In the genomic region with DNA sequence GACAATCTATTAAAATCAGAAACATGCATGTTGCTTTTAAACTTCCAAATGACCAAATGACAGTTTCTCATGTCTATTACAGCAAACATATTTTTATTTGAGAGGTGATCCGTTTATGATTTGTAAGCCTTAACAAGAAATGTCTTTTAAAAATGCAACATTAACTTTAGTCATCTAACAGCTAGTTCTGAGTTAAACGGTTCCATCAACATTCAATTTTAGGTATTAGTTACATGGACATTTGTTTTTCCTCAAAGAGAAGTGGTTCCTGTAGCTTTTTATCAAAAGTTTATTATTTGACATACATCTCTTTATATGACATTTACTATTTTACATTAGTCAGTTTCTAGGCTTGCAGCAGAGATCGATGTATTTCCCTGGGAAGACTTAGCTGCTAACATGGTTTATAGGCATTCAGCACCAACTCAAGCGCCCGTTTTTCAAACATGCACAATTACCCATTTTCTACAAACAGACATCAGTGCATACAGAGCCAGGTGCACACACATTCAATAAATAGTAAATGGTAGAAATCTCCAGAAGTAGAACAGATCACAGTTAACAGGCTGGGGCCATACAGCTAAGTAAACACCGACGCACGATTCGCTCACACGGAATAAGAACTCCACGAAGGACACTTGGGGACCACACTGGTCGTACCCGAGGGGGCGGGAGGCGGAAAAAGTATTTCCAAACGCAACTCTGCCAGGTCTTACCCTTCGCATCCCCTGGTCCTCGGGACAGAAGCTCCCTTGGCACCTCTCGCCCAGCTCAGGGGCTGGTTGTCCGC, we compare ENCODE assay signal across 9 cellular contexts. TPM values are rescaled to one million over a fixed set of nuclear protein-coding genes. Genes with fewer than 3 reads are reported as not detected.
A peak's percentile ranks its signal among the peaks of the same experiment; 100 is the strongest.
DNase-seq lines count a peak whose midpoint lies in the region; TF ChIP-seq lines count a peak whose summit lies in the region.
"Had no signal": no experiment of that assay in that cellular context is flagged by ENCODE, and none has a peak within 500 bp of the region (broad histone marks: within the 10 kb centered on the region; RNA-seq: fewer than 3 reads in every experiment).

No MANE protein-coding gene starts in this region.

- H3K27ac ChIP-seq in colonic mucosa, result no peak overlapping the region
- H3K27ac ChIP-seq in adrenal gland, result peak overlapping the region in 2 of 5 donors; percentile 29 to 32

- peaks cover 76% of the 10 kb centered on the region for H3K27me3 Mint-ChIP-seq in neural crest cell (ENCODE audit: low read depth)

- TF ChIP-seq POLR2A in adrenal gland (IDR thresholded peaks at IDR 0.05), result no peak

- H3K9me3 Mint-ChIP-seq in neural crest cell, result no peaks in the 10 kb centered on the region

- no peaks in the 10 kb centered on the region for H3K9me3 ChIP-seq in colonic mucosa
- no peaks in the 10 kb centered on the region for H3K9me3 ChIP-seq in adrenal gland (replicated peaks in 1 of 3)

- H3K4me1 ChIP-seq in colonic mucosa (peaks cover 3% of the 10 kb centered on the region), adrenal gland (replicated peaks in 1 of 2) (peaks cover 8 to 24% of the 10 kb centered on the region in 2 donors)

- peak overlapping the region; percentile 52 for H3K4me3 ChIP-seq in colonic mucosa
- H3K4me3 ChIP-seq in adrenal gland, result peak overlapping the region in 2 of 4 donors; percentile 36 to 70

- intact Hi-C loops in colonic mucosa (cut with DNase I), result loop anchor here (5.0 kb wide), 1 partner anchor 233 kb away; no protein-coding TSS in a partner anchor
- intact Hi-C loops in adrenal gland (cut with DNase I), result no loop called here

- H3K36me3 Mint-ChIP-seq in neural crest cell (ENCODE audit: low read depth), result no peaks in the 10 kb centered on the region

- peak overlapping the region; percentile 95 for H3K4me3 Mint-ChIP-seq in neural crest cell

- TF ChIP-seq CTCF in colonic mucosa (IDR thresholded peaks at IDR 0.05) (no peak), neural crest cell (conservative IDR thresholded peaks at IDR 0.05) (no peak), adrenal gland (IDR thresholded peaks at IDR 0.05) (no peak)

- H3K9ac ChIP-seq in colonic mucosa (ENCODE audit: low read depth in 2 of 2, low read length in 2 of 2), result peak overlapping the region; percentile 53 to 56

- peak overlapping the region; percentile 20 for H3K27ac Mint-ChIP-seq in neural crest cell (ENCODE audit: unreplicated experiment)

- peak in 2 of 3 experiments; percentile 21 to 77 for DNase-seq in NCI-H1417 (lab: John Stamatoyannopoulos, UW)
- DNase-seq in NCI-H1417 treated with DMSO at 0.1 percent for 48 hours (lab: John Stamatoyannopoulos, UW), result no peak
- peak; percentile 0 for DNase-seq in M059J (ENCODE audit: low read depth)
- DNase-seq in colonic mucosa, result no peak
- DNase-seq in neural crest cell (ENCODE audit: low read depth, low spot score), result no peak
- DNase-seq in HK-2 (ENCODE audit: unreplicated experiment), result no peak
- DNase-seq in NCI-H187 treated with DMSO at 0.1 percent for 48 hours (lab: John Stamatoyannopoulos, UW), result no peak
- DNase-seq in adrenal gland, result no peak

- H3K27me3 ChIP-seq in colonic mucosa, result peaks cover 25% of the 10 kb centered on the region
- peaks cover 23% of the 10 kb centered on the region for H3K27me3 ChIP-seq in adrenal gland

- H3K4me1 Mint-ChIP-seq in neural crest cell, result peaks cover 14% of the 10 kb centered on the region

- H3K36me3 ChIP-seq in colonic mucosa (no peaks in the 10 kb centered on the region), adrenal gland (replicated peaks in 1 of 2) (no peaks in the 10 kb centered on the region)

- WGBS in adrenal gland, 4 donors, result 6 to 8% (median 6%) methylated on average over 15 to 20 of the region's 20 CpGs

RNA-seq across cellular contexts. Expression of gene CNR1, which starts 0.9 kb away (rescaled TPM):
- 0.64 and 1.7 TPM in 2 replicates for total RNA-seq in M059J (2014; rRNA removed; shearing (Covaris generic))
- total RNA-seq in colonic mucosa, result 1 to 10 TPM in 1 of 2 donors, under 1 TPM in 1; 0.82 to 2.9 TPM
- total RNA-seq in neural crest cell, result 8.4 and 9.9 TPM in 2 replicates
- 10 to 100 TPM in 4 of 8 donors, 1 to 10 TPM in 4; 2.6 to 38.3 (median 13.0) TPM for total RNA-seq in adrenal gland
- 10 to 100 TPM in 1 of 3 donors, 1 to 10 TPM in 2; 4.2 to 11.3 (median 4.8) TPM for polyA plus RNA-seq in adrenal gland
- total RNA-seq: activated CD8-positive, alpha-beta memory T cell treated with anti-CD3 and anti-CD28 coated beads for 36 hours had no signal

Comparison
In these comparisons a context has a peak if more than half of its experiments do, and no peak if none do; other contexts are left out.
1. DNase-seq: peak in NCI-H1417 (2 of 3) and M059J (single experiment); none in NCI-H1417 treated with DMSO at 0.1 percent for 48 hours (single experiment), colonic mucosa (single experiment), neural crest cell (single experiment), HK-2 (single experiment), NCI-H187 treated with DMSO at 0.1 percent for 48 hours (single experiment) and adrenal gland (0 of 7).